ENCODE assay signal across 8 cellular contexts in the genomic region with DNA sequence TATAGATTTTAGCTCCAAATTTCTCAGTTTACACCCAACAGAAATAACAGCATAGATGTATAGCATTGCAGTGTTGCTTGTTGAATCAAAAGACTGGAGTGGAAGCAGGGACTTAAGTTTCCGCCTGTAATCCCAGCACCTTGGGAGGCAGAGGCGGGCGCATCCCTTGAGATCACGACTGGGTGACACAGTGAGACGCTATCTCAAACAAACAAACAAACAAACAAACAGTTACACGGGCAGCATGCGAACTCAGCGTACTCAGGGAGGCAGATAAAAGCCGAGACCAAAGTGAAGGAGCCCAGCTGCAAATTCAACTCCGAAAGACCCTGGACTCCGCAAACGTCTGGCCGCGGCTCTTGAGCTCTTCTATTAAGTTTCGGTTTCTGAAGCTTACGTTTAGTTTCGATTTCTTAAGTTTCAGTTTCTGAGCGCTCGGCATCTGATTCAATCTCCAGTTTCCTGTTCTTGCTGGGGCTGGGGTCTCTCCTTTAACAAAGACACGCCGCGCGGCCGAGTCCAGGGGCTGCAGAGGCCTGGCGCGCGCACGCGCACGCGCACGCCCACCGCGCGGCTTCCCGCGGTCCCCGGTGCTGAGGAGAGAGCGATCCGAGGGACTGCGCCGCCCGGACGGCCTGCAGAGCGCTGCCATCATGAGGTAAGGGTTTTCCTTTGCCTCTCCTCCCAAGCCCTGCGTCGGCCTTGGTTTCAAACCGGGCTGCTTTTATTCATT. TPM values are rescaled to one million over a fixed set of nuclear protein-coding genes. Genes with fewer than 3 reads are reported as not detected.
A peak's percentile ranks its signal among the peaks of the same experiment; 100 is the strongest.
DNase-seq lines count a peak whose midpoint lies in the region; ATAC-seq and TF ChIP-seq lines count a peak whose summit lies in the region.

Gene IFIT5 (plus strand): TSS at position 423 of the 733 bp plus-strand sequence. CDS start 231 bp downstream, at position 654.

- peak within 1 kb of the TSS; percentile 51 for H3K9ac ChIP-seq in SU-DHL-6 (ENCODE audit: low read length)

- no peaks in the 10 kb centered on the region for H4K20me1 ChIP-seq in SU-DHL-6 (ENCODE audit: low read depth, low read length)

- H3K9me2 ChIP-seq in SU-DHL-6 (replicated peaks; ENCODE audit: insufficient read depth, low read length) = no peaks in the 10 kb centered on the region

- ATAC-seq in GM21825 (IDR thresholded peaks at IDR 0.05; ENCODE audit: unreplicated experiment) = peak; percentile 63
- peak; percentile 79 for ATAC-seq in activated naive CD8-positive, alpha-beta T cell treated with anti-CD3 and anti-CD28 coated beads, Interleukin-2, amount 50 U/mL, for 24 hours
- peak; percentile 96 for ATAC-seq in Right ventricle myocardium superior (ENCODE audit: poor library complexity)

- H3K4me3 Mint-ChIP-seq in activated naive CD8-positive, alpha-beta T cell treated with anti-CD3 and anti-CD28 coated beads, Interleukin-2, amount 50 U/mL, for 24 hours = peak within 1 kb of the TSS; percentile 86

- no peak for TF ChIP-seq EP300 in ovary (IDR thresholded peaks at IDR 0.05)

- peak within 1 kb of the TSS; percentile 62 for H3K4me2 ChIP-seq in SU-DHL-6 (ENCODE audit: low read depth, low read length, poor library complexity, severe bottlenecking)

- peaks cover 9% of the 10 kb centered on the region for H3K4me1 ChIP-seq in ovary (ENCODE audit: insufficient read depth)
- peaks cover 3% of the 10 kb centered on the region for H3K4me1 ChIP-seq in thymus (ENCODE audit: control insufficient read depth, insufficient read depth, low read length)

- peak; percentile 50 for TF ChIP-seq POLR2A in ovary (IDR thresholded peaks at IDR 0.05)

- peaks cover 24% of the 10 kb centered on the region for H3K36me3 Mint-ChIP-seq in activated naive CD8-positive, alpha-beta T cell treated with anti-CD3 and anti-CD28 coated beads, Interleukin-2, amount 50 U/mL, for 24 hours (ENCODE audit: low read depth)

- 0 to 1% (median 0%) methylated on average over 48 of the region's 48 CpGs for WGBS in ovary, 3 donors
- WGBS in thymus = under 1% methylated on average over 48 of the region's 48 CpGs

- H3K4me3 ChIP-seq in LNCaP clone FGC (ENCODE audit: low read depth, low read length) (peak within 1 kb of the TSS; percentile 83), SU-DHL-6 (ENCODE audit: insufficient read depth, low read length, poor library complexity, severe bottlenecking) (peak within 1 kb of the TSS; percentile 58), ovary (peak within 1 kb of the TSS; percentile 89), thymus (ENCODE audit: low read length) (peak within 1 kb of the TSS; percentile 93)

- no peaks in the 10 kb centered on the region for H3K9me3 ChIP-seq in SU-DHL-6 (ENCODE audit: insufficient read depth, low read length)
- H3K9me3 ChIP-seq in ovary = no peaks in the 10 kb centered on the region
- H3K9me3 ChIP-seq in thymus (ENCODE audit: control insufficient read depth) = no peaks in the 10 kb centered on the region

- H3K27ac ChIP-seq in SU-DHL-6 (ENCODE audit: low read depth, low read length) (no peak within 1 kb of the TSS), ovary (peak within 1 kb of the TSS; percentile 89 to 90), thymus (ENCODE audit: low read depth) (peak within 1 kb of the TSS; percentile 96)

- H3F3A ChIP-seq in SU-DHL-6 (ENCODE audit: insufficient read depth) = no peaks in the 10 kb centered on the region

- peak within 1 kb of the TSS; percentile 94 for H2AFZ ChIP-seq in SU-DHL-6 (ENCODE audit: low read depth, low read length, severe bottlenecking)

- H3K79me2 ChIP-seq in SU-DHL-6 (ENCODE audit: insufficient read depth, low read length) = no peaks in the 10 kb centered on the region

- intact Hi-C loops in Right ventricle myocardium superior (cut with DNase I) = no loop called here
- intact Hi-C loops in ovary (cut with DNase I) = no loop called here

- no peaks in the 10 kb centered on the region for H3K9me3 Mint-ChIP-seq in activated naive CD8-positive, alpha-beta T cell treated with anti-CD3 and anti-CD28 coated beads, Interleukin-2, amount 50 U/mL, for 24 hours

- DNase-seq in ELF-1 (ENCODE audit: low read depth, low spot score) (peak; percentile 90), LNCaP clone FGC (ENCODE audit: low read depth) (no peak), Right ventricle myocardium superior (peak; percentile 89), ovary (peak; percentile 73 to 85 (median 79))
- peak; percentile 66 for DNase-seq in activated naive CD8-positive, alpha-beta T cell treated with anti-CD3 and anti-CD28 coated beads, Interleukin-2, amount 50 U/mL, for 24 hours

- H3K36me3 ChIP-seq in SU-DHL-6 (ENCODE audit: low read length) (no peaks in the 10 kb centered on the region), ovary (no peaks in the 10 kb centered on the region), thymus (ENCODE audit: control insufficient read depth, insufficient read depth) (no peaks in the 10 kb centered on the region)

- TF ChIP-seq CTCF in LNCaP clone FGC (IDR thresholded peaks at IDR 0.05; ENCODE audit: control insufficient read depth, extremely low read depth, insufficient read depth) = peak; percentile 13; the same call in 1 of the 2 replicates
- no peak for TF ChIP-seq CTCF in SU-DHL-6 (IDR thresholded peaks at IDR 0.05; ENCODE audit: insufficient read depth, low read length, poor library complexity, severe bottlenecking)
- TF ChIP-seq CTCF in ovary (IDR thresholded peaks at IDR 0.05) = no peak

- H3K27me3 ChIP-seq in SU-DHL-6 (ENCODE audit: low read length) = no peaks in the 10 kb centered on the region
- no peaks in the 10 kb centered on the region for H3K27me3 ChIP-seq in ovary
- no peaks in the 10 kb centered on the region for H3K27me3 ChIP-seq in thymus (ENCODE audit: control insufficient read depth, insufficient read depth)

- H3K4me1 Mint-ChIP-seq in activated naive CD8-positive, alpha-beta T cell treated with anti-CD3 and anti-CD28 coated beads, Interleukin-2, amount 50 U/mL, for 24 hours = peaks cover 67% of the 10 kb centered on the region

- peak within 1 kb of the TSS; percentile 89 for H3K27ac Mint-ChIP-seq in activated naive CD8-positive, alpha-beta T cell treated with anti-CD3 and anti-CD28 coated beads, Interleukin-2, amount 50 U/mL, for 24 hours

- no peaks in the 10 kb centered on the region for H3K27me3 Mint-ChIP-seq in activated naive CD8-positive, alpha-beta T cell treated with anti-CD3 and anti-CD28 coated beads, Interleukin-2, amount 50 U/mL, for 24 hours

RNA-seq across cellular contexts. Expression of gene IFIT5, which starts in this region (rescaled TPM):
- 7.1 TPM for total RNA-seq in Right ventricle myocardium superior
- 10 to 100 TPM in 6 of 7 donors, 1 to 10 TPM in 1; 8.7 to 22.0 (median 17.4) TPM for total RNA-seq in ovary
- polyA plus RNA-seq in ovary = 10 to 100 TPM; 10.6 TPM
- polyA plus RNA-seq in thymus = 17.4 TPM
